ENCODE assay signal across 18 cellular contexts in the genomic region with DNA sequence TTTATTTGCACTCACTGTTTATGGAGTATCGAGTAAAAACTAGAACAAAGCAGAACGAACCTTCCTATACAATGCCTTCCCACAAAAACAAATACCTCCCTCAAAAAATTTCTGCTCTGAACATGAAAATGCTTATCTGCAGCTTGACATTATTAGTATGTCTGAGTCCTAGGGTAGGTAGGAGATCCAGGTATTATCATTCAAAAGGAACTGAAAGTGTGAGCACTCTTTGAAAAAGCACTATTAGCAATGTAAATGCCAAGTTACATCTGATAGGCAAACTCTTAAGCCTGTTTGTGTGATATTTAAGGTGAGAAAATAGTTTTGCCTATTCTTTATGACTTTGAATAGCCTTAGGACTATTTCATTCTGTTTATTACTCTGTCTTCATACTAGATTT.
"Had no signal": no experiment of that assay in that cellular context is flagged by ENCODE, and none has a peak within 500 bp of the region (broad histone marks: within the 10 kb centered on the region; RNA-seq: fewer than 3 reads in every experiment).

No MANE protein-coding gene starts in this region.

- ATAC-seq: activated CD8-positive, alpha-beta memory T cell treated with anti-CD3 and anti-CD28 coated beads, Interleukin-2, amount 10 ng/mL, durations not matched to agents 7 days and 5 days; activated CD8-positive, alpha-beta T cell treated with anti-CD3 and anti-CD28 coated beads, Interleukin-2, amount 10 ng/mL, durations not matched to agents 7 days and 5 days; activated T-cell treated with anti-CD3 and anti-CD28 coated beads, Interleukin-2, amount 50 U/mL, for 72 hours; left cardiac atrium; left ventricle myocardium superior; right cardiac atrium had no signal

- H3K27me3 Mint-ChIP-seq: activated CD8-positive, alpha-beta memory T cell treated with anti-CD3 and anti-CD28 coated beads, Interleukin-2, amount 10 ng/mL, durations not matched to agents 7 days and 5 days; activated naive CD8-positive, alpha-beta T cell had no signal

- H3K27ac Mint-ChIP-seq: activated CD8-positive, alpha-beta memory T cell treated with anti-CD3 and anti-CD28 coated beads, Interleukin-2, amount 10 ng/mL, durations not matched to agents 7 days and 5 days; activated CD8-positive, alpha-beta T cell treated with anti-CD3 and anti-CD28 coated beads, Interleukin-2, amount 10 ng/mL, durations not matched to agents 7 days and 5 days; activated naive CD8-positive, alpha-beta T cell; activated T-cell treated with anti-CD3 and anti-CD28 coated beads, Interleukin-2, amount 50 U/mL, for 72 hours had no signal

- H3K4me3 Mint-ChIP-seq: activated CD8-positive, alpha-beta memory T cell treated with anti-CD3 and anti-CD28 coated beads, Interleukin-2, amount 10 ng/mL, durations not matched to agents 7 days and 5 days; activated CD8-positive, alpha-beta T cell treated with anti-CD3 and anti-CD28 coated beads, Interleukin-2, amount 10 ng/mL, durations not matched to agents 7 days and 5 days; activated naive CD8-positive, alpha-beta T cell; activated T-cell treated with anti-CD3 and anti-CD28 coated beads, Interleukin-2, amount 50 U/mL, for 72 hours had no signal

- H3K36me3 Mint-ChIP-seq: activated CD8-positive, alpha-beta memory T cell treated with anti-CD3 and anti-CD28 coated beads, Interleukin-2, amount 10 ng/mL, durations not matched to agents 7 days and 5 days had no signal

- H3K4me1 Mint-ChIP-seq: activated CD8-positive, alpha-beta memory T cell treated with anti-CD3 and anti-CD28 coated beads, Interleukin-2, amount 10 ng/mL, durations not matched to agents 7 days and 5 days had no signal

- DNase-seq: activated CD4-positive, alpha-beta T cell treated with anti-CD3 and anti-CD28 coated beads for 1 hour; activated CD8-positive, alpha-beta memory T cell treated with anti-CD3 and anti-CD28 coated beads, Interleukin-2, amount 10 ng/mL, durations not matched to agents 7 days and 5 days; activated CD8-positive, alpha-beta T cell treated with anti-CD3 and anti-CD28 coated beads, Interleukin-2, amount 10 ng/mL, durations not matched to agents 7 days and 5 days; activated naive CD4-positive, alpha-beta T cell treated with Interleukin-2 at 50 U/mL for 16 hours; activated T-cell treated with anti-CD3 and anti-CD28 coated beads, Interleukin-2, amount 50 U/mL, for 72 hours; anterior cingulate cortex; dorsolateral prefrontal cortex; effector memory CD4-positive, alpha-beta T cell; left cardiac atrium; left ventricle myocardium superior; posterior cingulate gyrus; right cardiac atrium; stimulated activated CD4-positive, alpha-beta T cell treated with anti-CD3 and anti-CD28 coated beads, Interleukin-15, amount 100 ng/mL, for 24 hours; stimulated activated CD4-positive, alpha-beta T cell treated with anti-CD3 and anti-CD28 coated beads, Interleukin-2, amount 100 ng/mL, for 24 hours; stimulated activated naive CD4-positive, alpha-beta T cell; T-helper 2 cell; tibial artery had no signal
